16 cellular contexts compared by ENCODE assay signal in the genomic region with DNA sequence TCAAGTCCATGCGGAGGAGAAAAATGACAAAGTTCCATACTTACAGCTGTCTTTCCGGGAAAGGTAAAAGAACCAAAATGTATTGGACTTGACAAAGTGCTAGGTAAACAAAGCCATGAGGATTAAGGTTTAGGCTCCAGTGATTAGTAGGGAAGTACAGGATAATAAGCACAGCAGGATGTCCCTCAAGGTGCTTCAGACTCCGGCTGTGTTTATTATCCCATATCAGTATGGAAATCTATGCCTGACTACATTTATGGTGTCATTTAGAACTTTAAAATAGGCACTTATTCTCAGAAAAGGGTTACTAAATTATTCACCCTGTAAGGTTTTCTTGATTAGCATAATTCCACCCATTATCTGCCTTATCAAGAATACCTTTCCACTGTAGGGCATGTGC.
"Had no signal": no experiment of that assay in that cellular context is flagged by ENCODE, and none has a peak within 500 bp of the region (broad histone marks: within the 10 kb centered on the region; RNA-seq: fewer than 3 reads in every experiment).

No MANE protein-coding gene starts in this region.

- DNase-seq: activated CD4-positive, alpha-beta T cell treated with anti-CD3 and anti-CD28 coated beads, Interleukin-2, amount 10 ng/mL, durations not matched to agents 7 days and 5 days; activated CD8-positive, alpha-beta memory T cell treated with anti-CD3 and anti-CD28 coated beads, Interleukin-2, amount 50 U/mL, for 4 hours; activated CD8-positive, alpha-beta T cell treated with anti-CD3 and anti-CD28 coated beads, Interleukin-2, amount 10 ng/mL, durations not matched to agents 7 days and 5 days; activated gamma-delta T cell; activated T-cell treated with anti-CD3 and anti-CD28 coated beads, Interleukin-2, amount 50 U/mL, for 4 hours; cortex of kidney; gastrocnemius medialis; lower lobe of right lung; natural killer cell; pancreas; stimulated activated CD4-positive, alpha-beta T cell treated with anti-CD3 and anti-CD28 coated beads, Interleukin-4, amount 100 ng/mL, for 1 hour; stomach had no signal

- H3K27ac ChIP-seq: gastrocnemius medialis, lower lobe of right lung, neutrophil, pancreas, stomach had no signal

- H3K27ac Mint-ChIP-seq: activated CD4-positive, alpha-beta T cell treated with anti-CD3 and anti-CD28 coated beads, Interleukin-2, amount 10 ng/mL, durations not matched to agents 7 days and 5 days; activated CD8-positive, alpha-beta T cell treated with anti-CD3 and anti-CD28 coated beads, Interleukin-2, amount 10 ng/mL, durations not matched to agents 7 days and 5 days; activated naive CD4-positive, alpha-beta T cell treated with anti-CD3 and anti-CD28 coated beads, Interleukin-2, amount 50 U/mL, for 24 hours; natural killer cell had no signal

- H3K4me3 Mint-ChIP-seq: activated CD4-positive, alpha-beta T cell treated with anti-CD3 and anti-CD28 coated beads, Interleukin-2, amount 10 ng/mL, durations not matched to agents 7 days and 5 days; activated CD8-positive, alpha-beta T cell treated with anti-CD3 and anti-CD28 coated beads, Interleukin-2, amount 10 ng/mL, durations not matched to agents 7 days and 5 days; activated naive CD4-positive, alpha-beta T cell treated with anti-CD3 and anti-CD28 coated beads, Interleukin-2, amount 50 U/mL, for 24 hours; activated T-cell treated with anti-CD3 and anti-CD28 coated beads, Interleukin-2, amount 50 U/mL, for 4 hours; natural killer cell had no signal

- H3K9me3 ChIP-seq: gastrocnemius medialis, lower lobe of right lung, neutrophil, pancreas, stomach had no signal

- H3K9me3 Mint-ChIP-seq: activated CD4-positive, alpha-beta T cell treated with anti-CD3 and anti-CD28 coated beads, Interleukin-2, amount 10 ng/mL, durations not matched to agents 7 days and 5 days; activated T-cell treated with anti-CD3 and anti-CD28 coated beads, Interleukin-2, amount 50 U/mL, for 4 hours had no signal

- H3K36me3 ChIP-seq: gastrocnemius medialis, lower lobe of right lung, neutrophil, pancreas, stomach had no signal

- H3K4me3 ChIP-seq: gastrocnemius medialis, lower lobe of right lung, pancreas, smooth muscle cell, stomach had no signal

- H3K27me3 ChIP-seq: gastrocnemius medialis, neutrophil, pancreas, stomach had no signal

- H3K4me1 ChIP-seq: gastrocnemius medialis, lower lobe of right lung, pancreas had no signal

- H3K36me3 Mint-ChIP-seq: activated naive CD4-positive, alpha-beta T cell treated with anti-CD3 and anti-CD28 coated beads, Interleukin-2, amount 50 U/mL, for 24 hours; natural killer cell had no signal

- ATAC-seq: activated CD4-positive, CD25-positive, alpha-beta regulatory T cell treated with anti-CD3 and anti-CD28 coated beads, Interleukin-2, amount 50 U/mL, for 24 hours; activated CD8-positive, alpha-beta T cell treated with anti-CD3 and anti-CD28 coated beads, Interleukin-2, amount 10 ng/mL, durations not matched to agents 7 days and 5 days; activated T-cell treated with anti-CD3 and anti-CD28 coated beads, Interleukin-2, amount 50 U/mL, for 4 hours; natural killer cell had no signal

- H3K4me1 Mint-ChIP-seq: activated CD4-positive, alpha-beta T cell treated with anti-CD3 and anti-CD28 coated beads, Interleukin-2, amount 10 ng/mL, durations not matched to agents 7 days and 5 days; activated naive CD4-positive, alpha-beta T cell treated with anti-CD3 and anti-CD28 coated beads, Interleukin-2, amount 50 U/mL, for 24 hours; natural killer cell had no signal

- H3K4me2 ChIP-seq: smooth muscle cell had no signal
